In the genomic region with DNA sequence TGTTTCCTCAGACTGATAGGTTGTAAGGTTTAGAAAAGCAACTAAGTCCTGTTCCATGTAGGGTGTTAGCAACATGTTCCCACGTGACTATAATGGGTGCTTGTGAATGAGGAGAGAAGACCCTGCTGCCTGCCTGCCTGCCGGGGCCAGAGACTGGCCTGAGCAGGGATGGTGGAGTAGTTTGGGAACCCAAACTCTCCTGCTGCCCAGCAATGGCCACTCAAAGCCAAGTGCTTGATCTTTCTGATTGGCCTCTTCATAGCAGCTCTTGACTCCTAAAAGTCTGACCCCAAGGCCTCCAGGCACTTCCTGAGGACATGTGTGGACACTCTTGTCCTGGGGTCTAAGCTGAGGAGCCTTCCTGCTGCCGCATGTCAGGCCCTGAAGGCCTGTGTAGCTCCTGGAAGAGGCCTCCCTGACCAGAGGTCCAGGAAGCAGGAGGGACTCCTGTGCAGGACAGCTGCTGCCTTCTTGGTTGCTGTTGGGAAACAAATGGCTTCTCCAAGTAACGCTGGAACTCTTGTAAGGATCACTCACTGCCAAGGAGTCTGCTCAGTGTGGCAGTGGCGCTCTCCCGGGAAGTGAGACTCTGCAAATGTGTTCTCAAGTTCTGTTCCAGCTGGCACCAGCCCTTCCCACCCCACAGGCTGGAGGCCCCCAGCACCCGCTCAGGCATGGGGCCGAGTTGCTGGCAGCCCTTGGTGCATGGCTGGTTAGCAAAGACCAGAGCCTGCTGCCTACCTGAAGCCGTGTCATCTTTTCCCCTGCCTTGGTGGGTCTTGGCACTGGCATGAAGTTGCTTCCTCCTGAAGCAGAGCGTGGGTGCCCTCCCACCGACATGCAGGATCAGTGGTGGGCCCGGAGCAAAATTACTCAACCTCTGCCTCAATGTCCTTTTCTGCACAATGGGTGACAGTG, we compare ENCODE assay signal across 20 cellular contexts. TPM values are rescaled to one million over a fixed set of nuclear protein-coding genes. Genes with fewer than 3 reads are reported as not detected.
DNase-seq lines count a peak whose midpoint lies in the region; ATAC-seq and TF ChIP-seq lines count a peak whose summit lies in the region.
"Had no signal": no experiment of that assay in that cellular context is flagged by ENCODE, and none has a peak within 500 bp of the region (broad histone marks: within the 10 kb centered on the region; RNA-seq: fewer than 3 reads in every experiment).

No MANE protein-coding gene starts in this region.

- H3K4me3 ChIP-seq in ovary = no peak overlapping the region
- no peak overlapping the region for H3K4me3 ChIP-seq in aorta (ENCODE audit: low read length in 2 of 2)
- H3K4me3 ChIP-seq: upper lobe of left lung had no signal

- no peak for TF ChIP-seq CTCF in ovary (IDR thresholded peaks at IDR 0.05)

- peaks cover 45% of the 10 kb centered on the region for H3K4me1 Mint-ChIP-seq in activated T-cell treated with anti-CD3 and anti-CD28 coated beads, Interleukin-2, amount 50 U/mL, for 24 hours (ENCODE audit: low read depth)
- H3K4me1 Mint-ChIP-seq in activated T-cell treated with anti-CD3 and anti-CD28 coated beads, Interleukin-2, amount 50 U/mL, for 72 hours (ENCODE audit: low read depth) = peaks cover 20% of the 10 kb centered on the region

- H3K4me1 ChIP-seq in ovary (ENCODE audit: insufficient read depth) = peaks cover 25% of the 10 kb centered on the region
- H3K4me1 ChIP-seq in aorta (ENCODE audit: control insufficient read depth in 1 of 2, insufficient read depth in 2 of 2, low read length in 2 of 2) = peaks cover 0 to 2% of the 10 kb centered on the region in 2 donors

- H3K4me3 Mint-ChIP-seq in activated T-cell treated with anti-CD3 and anti-CD28 coated beads, Interleukin-2, amount 50 U/mL, for 24 hours = no peak overlapping the region
- H3K4me3 Mint-ChIP-seq in activated T-cell treated with anti-CD3 and anti-CD28 coated beads, Interleukin-2, amount 50 U/mL, for 72 hours = no peak overlapping the region
- H3K4me3 Mint-ChIP-seq: activated T-helper 17 cell treated with anti-CD3 and anti-CD28 coated beads, Interleukin-2, amount 50 U/mL, for 72 hours; CD8-positive, alpha-beta memory T cell; immature natural killer cell had no signal

- intact Hi-C loops in head of caudate nucleus (cut with DNase I) = no loop called here
- intact Hi-C loops in ovary (cut with DNase I) = no loop called here
- intact Hi-C loops in aorta (cut with DNase I) = no loop called here

- peak overlapping the region; percentile 8 for H3K27ac Mint-ChIP-seq in activated T-cell treated with anti-CD3 and anti-CD28 coated beads, Interleukin-2, amount 50 U/mL, for 24 hours
- H3K27ac Mint-ChIP-seq in activated T-cell treated with anti-CD3 and anti-CD28 coated beads, Interleukin-2, amount 50 U/mL, for 72 hours = no peak overlapping the region
- H3K27ac Mint-ChIP-seq: activated T-helper 17 cell treated with anti-CD3 and anti-CD28 coated beads, Interleukin-2, amount 50 U/mL, for 72 hours; CD8-positive, alpha-beta memory T cell had no signal

- H3K9me3 ChIP-seq in ovary (no peaks in the 10 kb centered on the region), aorta (ENCODE audit: control insufficient read depth, low read length) (no peaks in the 10 kb centered on the region)
- H3K9me3 ChIP-seq: upper lobe of left lung had no signal

- no peak for TF ChIP-seq POLR2A in ovary (IDR thresholded peaks at IDR 0.05)

- H3K27me3 ChIP-seq in ovary (no peaks in the 10 kb centered on the region), aorta (ENCODE audit: control insufficient read depth in 1 of 2, insufficient read depth in 2 of 2, low read length in 1 of 2) (no peaks in the 10 kb centered on the region)
- H3K27me3 ChIP-seq: upper lobe of left lung had no signal

- H3K27me3 Mint-ChIP-seq in activated T-cell treated with anti-CD3 and anti-CD28 coated beads, Interleukin-2, amount 50 U/mL, for 24 hours = no peaks in the 10 kb centered on the region
- H3K27me3 Mint-ChIP-seq in activated T-cell treated with anti-CD3 and anti-CD28 coated beads, Interleukin-2, amount 50 U/mL, for 72 hours (ENCODE audit: low read depth) = no peaks in the 10 kb centered on the region
- H3K27me3 Mint-ChIP-seq: activated T-helper 17 cell treated with anti-CD3 and anti-CD28 coated beads, Interleukin-2, amount 50 U/mL, for 72 hours had no signal

- TF ChIP-seq EP300 in ovary (IDR thresholded peaks at IDR 0.05) = no peak

- WGBS in ovary, 3 donors = 92 to 97% (median 93%) methylated on average over 12 of the region's 12 CpGs
- 34 to 46% methylated on average over 12 of the region's 12 CpGs for WGBS in aorta, 2 donors

- no peak for ATAC-seq in activated T-cell treated with anti-CD3 and anti-CD28 coated beads, Interleukin-2, amount 50 U/mL, for 72 hours (replicated peaks in 1 of 2)
- ATAC-seq in aorta (ENCODE audit: low FRiP score) = peak; percentile 69
- ATAC-seq: activated T-helper 17 cell treated with anti-CD3 and anti-CD28 coated beads, Interleukin-2, amount 50 U/mL, for 72 hours; Panc1 had no signal

- H3K36me3 Mint-ChIP-seq in activated T-cell treated with anti-CD3 and anti-CD28 coated beads, Interleukin-2, amount 50 U/mL, for 24 hours (ENCODE audit: low read depth) = no peaks in the 10 kb centered on the region
- H3K36me3 Mint-ChIP-seq in activated T-cell treated with anti-CD3 and anti-CD28 coated beads, Interleukin-2, amount 50 U/mL, for 72 hours (ENCODE audit: insufficient read depth in 2 of 2) = no peaks in the 10 kb centered on the region

- DNase-seq in activated T-cell treated with anti-CD3 and anti-CD28 coated beads, Interleukin-2, amount 50 U/mL, for 24 hours = peak; percentile 27
- no peak for DNase-seq in activated T-cell treated with anti-CD3 and anti-CD28 coated beads, Interleukin-2, amount 50 U/mL, for 72 hours
- DNase-seq in head of caudate nucleus (peak in 27 of 42 donors; percentile 9 to 69 (median 53)), ovary (peak in 3 of 5 donors; percentile 8 to 19 (median 17)), aorta (peak in 1 of 2 donors; percentile 71), NCI-H2227 treated with DMSO at 0.1 percent for 48 hours (lab: John Stamatoyannopoulos, UW) (no peak), NCI-H2171 treated with DMSO at 0.1 percent for 48 hours (lab: John Stamatoyannopoulos, UW) (no peak), COLO668 (lab: John Stamatoyannopoulos, UW; ENCODE audit: unreplicated experiment) (no peak)
- DNase-seq: activated CD4-positive, alpha-beta T cell treated with anti-CD3 and anti-CD28 coated beads, Interleukin-2, amount 50 U/mL, for 1 hour; CD8-positive, alpha-beta memory T cell; EL; foreskin fibroblast; immature natural killer cell; KBM-7; NCI-H1048; NCI-H82; stimulated activated CD4-positive, alpha-beta T cell treated with anti-CD3 and anti-CD28 coated beads, Interleukin-4, amount 100 ng/mL, for 24 hours had no signal

- H3K27ac ChIP-seq in ovary (no peak overlapping the region), aorta (ENCODE audit: low read depth in 1 of 2, low read length in 2 of 2) (peak overlapping the region in 1 of 2 donors; percentile 49)

- H3K36me3 ChIP-seq in ovary = no peaks in the 10 kb centered on the region
- no peaks in the 10 kb centered on the region for H3K36me3 ChIP-seq in aorta (ENCODE audit: control insufficient read depth in 1 of 2, insufficient read depth in 2 of 2, low read length in 1 of 2)
- H3K36me3 ChIP-seq: upper lobe of left lung had no signal

- no peaks in the 10 kb centered on the region for H3K9me3 Mint-ChIP-seq in activated T-cell treated with anti-CD3 and anti-CD28 coated beads, Interleukin-2, amount 50 U/mL, for 24 hours
- H3K9me3 Mint-ChIP-seq in activated T-cell treated with anti-CD3 and anti-CD28 coated beads, Interleukin-2, amount 50 U/mL, for 72 hours = no peaks in the 10 kb centered on the region
- H3K9me3 Mint-ChIP-seq: activated T-helper 17 cell treated with anti-CD3 and anti-CD28 coated beads, Interleukin-2, amount 50 U/mL, for 72 hours; CD8-positive, alpha-beta memory T cell; immature natural killer cell had no signal

RNA-seq across cellular contexts. Expression of gene MAN1C1, which starts 35.5 kb away (rescaled TPM):
- total RNA-seq in activated T-cell treated with anti-CD3 and anti-CD28 coated beads, Interleukin-2, amount 50 U/mL, for 72 hours = 10 to 100 TPM in 1 of 2 donors, 1 to 10 TPM in 1; 9.4 to 13.3 TPM
- total RNA-seq in ovary (10 to 100 TPM; 18.0 to 59.2 (median 41.0) TPM), aorta (10 to 100 TPM; 13.5 to 32.2 TPM)
- polyA plus RNA-seq in ovary (10 to 100 TPM; 25.0 to 28.2 TPM), aorta (10 to 100 TPM in 1 of 2 donors, 1 to 10 TPM in 1; 2.8 to 15.5 TPM)

Comparison
In these comparisons a context has a peak if more than half of its experiments do, and no peak if none do; other contexts are left out.
1. DNase-seq: peak in activated T-cell treated with anti-CD3 and anti-CD28 coated beads, Interleukin-2, amount 50 U/mL, for 24 hours (single experiment), head of caudate nucleus (27 of 42) and ovary (3 of 5); none in activated T-cell treated with anti-CD3 and anti-CD28 coated beads, Interleukin-2, amount 50 U/mL, for 72 hours (0 of 2), NCI-H2227 treated with DMSO at 0.1 percent for 48 hours (single experiment), NCI-H2171 treated with DMSO at 0.1 percent for 48 hours (single experiment) and COLO668 (single experiment).